21 cellular contexts compared by ENCODE assay signal in genomic region chr5:73384861-73385260, GRCh38.
"Had no signal": no experiment of that assay in that cellular context is flagged by ENCODE, and none has a peak within 500 bp of the region (broad histone marks: within the 10 kb centered on the region; RNA-seq: fewer than 3 reads in every experiment).

No MANE protein-coding gene starts in this region.

- H3K4me3 ChIP-seq: colonic mucosa, esophagus muscularis mucosa, gastroesophageal sphincter, heart left ventricle, hepatocyte, left lung, lower lobe of right lung, mucosa of descending colon had no signal

- H3K36me3 ChIP-seq: colonic mucosa, esophagus muscularis mucosa, gastroesophageal sphincter, heart left ventricle, left lung, lower lobe of right lung had no signal

- DNase-seq: colonic mucosa; cortex of kidney; effector CD8-positive, alpha-beta T cell; effector memory CD8-positive, alpha-beta T cell; foreskin keratinocyte; heart left ventricle; hypothalamus; left cardiac atrium; left lung; left ventricle myocardium superior; lower lobe of right lung; mesenchymal stem cell; mucosa of descending colon; naive B cell; naive thymus-derived CD8-positive, alpha-beta T cell had no signal

- FAIRE-seq: endothelial cell of umbilical vein, islet of Langerhans, keratinocyte had no signal

- H3K4me1 ChIP-seq: foreskin keratinocyte had no signal

- H3K27me3 ChIP-seq: hepatocyte had no signal

- ATAC-seq: effector memory CD8-positive, alpha-beta T cell; foreskin keratinocyte; gastroesophageal sphincter; heart left ventricle; left cardiac atrium; left lung; left ventricle myocardium superior; lower lobe of right lung; mucosa of descending colon; naive thymus-derived CD8-positive, alpha-beta T cell had no signal

- H3K4me2 ChIP-seq: hepatocyte had no signal

- H3K9me3 ChIP-seq: colonic mucosa had no signal

- H3K79me2 ChIP-seq: hepatocyte had no signal

- H2AFZ ChIP-seq: hepatocyte had no signal

- H3K27ac ChIP-seq: colonic mucosa, esophagus muscularis mucosa, foreskin keratinocyte, gastroesophageal sphincter, heart left ventricle, hepatocyte, left lung, lower lobe of right lung had no signal
